10 cellular contexts compared by ENCODE assay signal in genomic region chr2:121888189-121888557, GRCh38.
A peak's percentile ranks its signal among the peaks of the same experiment; 100 is the strongest.
DNase-seq lines count a peak whose midpoint lies in the region; TF ChIP-seq lines count a peak whose summit lies in the region.
"Had no signal": no experiment of that assay in that cellular context is flagged by ENCODE, and none has a peak within 500 bp of the region (broad histone marks: within the 10 kb centered on the region; RNA-seq: fewer than 3 reads in every experiment).

No MANE protein-coding gene starts in this region.

- no peak overlapping the region for H3K14ac ChIP-seq in H9 (ENCODE audit: insufficient read depth, low read length)

- H4K8ac ChIP-seq in H9 (replicated peaks; ENCODE audit: insufficient read length, low read depth, low read length): no peak overlapping the region

- TF ChIP-seq CTCF in H9 (conservative IDR thresholded peaks at IDR 0.05) (peak; percentile 72), prostate gland (IDR thresholded peaks at IDR 0.05) (no peak)

- H3K27ac ChIP-seq in H9 (ENCODE audit: insufficient read length, low read depth, low read length) (no peak overlapping the region), prostate gland (no peak overlapping the region)
- H3K27ac ChIP-seq: BLaER1 treated with 17β-estradiol and CSF1 and Interleukin-3, amounts not matched to agents 10 nM and 100 nM had no signal

- H3K79me2 ChIP-seq in H9 (ENCODE audit: insufficient read depth, low read length): no peaks in the 10 kb centered on the region

- no peak overlapping the region for H3K27ac Mint-ChIP-seq in H9

- H3K9ac ChIP-seq in H9 (ENCODE audit: extremely low read depth, insufficient read length, low read length): no peak overlapping the region
- no peak overlapping the region for H3K9ac ChIP-seq in NT2/D1 (ENCODE audit: insufficient read length, low read depth)
- H3K9ac ChIP-seq: BLaER1 treated with 17β-estradiol and CSF1 and Interleukin-3, amounts not matched to agents 10 nM and 100 nM had no signal

- H2BK5ac ChIP-seq in H9 (ENCODE audit: insufficient read length, low read length): no peak overlapping the region

- H3T11ph ChIP-seq in H9 (ENCODE audit: low read length): no peak overlapping the region

- peaks cover 2 to 7% (median 5%) of the 10 kb centered on the region in 3 experiments; a peak in 5 of 7 replicates for H3K36me3 Mint-ChIP-seq in H9 (ENCODE audit: insufficient read depth in 1 of 3, low read depth in 3 of 3)

- H3K4me1 Mint-ChIP-seq in H9: peaks cover 10 to 16% of the 10 kb centered on the region in 2 experiments

- peaks cover 30% of the 10 kb centered on the region for H3K27me3 Mint-ChIP-seq in H9 (ENCODE audit: low read depth)

- H3K4me2 ChIP-seq in H9 (ENCODE audit: insufficient read depth, insufficient read length, low read length): no peak overlapping the region
- H3K4me2 ChIP-seq: BLaER1 treated with 17β-estradiol and CSF1 and Interleukin-3, amounts not matched to agents 10 nM and 100 nM had no signal

- H3K79me1 ChIP-seq in H9 (ENCODE audit: insufficient read depth, low read depth, low read length, poor library complexity, severe bottlenecking): no peaks in the 10 kb centered on the region

- no peaks in the 10 kb centered on the region for H4K20me1 ChIP-seq in H9 (ENCODE audit: control insufficient read depth, insufficient read depth, insufficient read length)
- H4K20me1 ChIP-seq: BLaER1 treated with 17β-estradiol and CSF1 and Interleukin-3, amounts not matched to agents 10 nM and 100 nM had no signal

- H2AFZ ChIP-seq in H9 (ENCODE audit: low read length): no peak overlapping the region

- H4K5ac ChIP-seq in H9 (ENCODE audit: insufficient read length, low read depth, low read length): no peak overlapping the region

- H3K9me3 Mint-ChIP-seq in H9: peaks cover 6 to 9% of the 10 kb centered on the region in 2 experiments

- no peak overlapping the region for H3K18ac ChIP-seq in H9 (ENCODE audit: insufficient read length, low read depth, low read length)

- no peak overlapping the region for H2BK20ac ChIP-seq in H9 (ENCODE audit: low read depth, low read length, poor library complexity, severe bottlenecking)

- DNase-seq in NCI-H82 (lab: John Stamatoyannopoulos, UW) (peak; percentile 63), NCI-H82 treated with DMSO at 0.1 percent for 48 hours (lab: John Stamatoyannopoulos, UW; ENCODE audit: unreplicated experiment) (no peak), H9 (peak; percentile 77), NT2/D1 (ENCODE audit: low read depth, low spot score) (peak; percentile 28), iPS-NIHi7 (ENCODE audit: extremely low spot score) (peak; percentile 76), GM19240 (ENCODE audit: insufficient read length, low spot score) (no peak), NOMO-1 treated with DMSO at 0.1 percent for 48 hours (lab: John Stamatoyannopoulos, UW; ENCODE audit: unreplicated experiment) (no peak), prostate gland (ENCODE audit: low spot score) (no peak)

- H3K9me3 ChIP-seq in H9 (ENCODE audit: control insufficient read depth, low read depth, low read length): no peaks in the 10 kb centered on the region
- H3K9me3 ChIP-seq in NT2/D1 (ENCODE audit: insufficient read depth, low read length): peaks cover 5% of the 10 kb centered on the region; the same call in 1 of the 2 replicates
- no peaks in the 10 kb centered on the region for H3K9me3 ChIP-seq in prostate gland

- H3K27me3 ChIP-seq in H9 (ENCODE audit: insufficient read depth, low read length) (no peaks in the 10 kb centered on the region), NT2/D1 (ENCODE audit: insufficient read depth, insufficient read length) (no peaks in the 10 kb centered on the region), prostate gland (replicated peaks; ENCODE audit: insufficient read depth) (no peaks in the 10 kb centered on the region)
- H3K27me3 ChIP-seq: BLaER1 treated with 17β-estradiol and CSF1 and Interleukin-3, amounts not matched to agents 10 nM and 100 nM had no signal

- H3K36me3 ChIP-seq in NT2/D1 (ENCODE audit: insufficient read depth, insufficient read length, low read length) (no peaks in the 10 kb centered on the region), prostate gland (no peaks in the 10 kb centered on the region)
- H3K36me3 ChIP-seq: BLaER1 treated with 17β-estradiol and CSF1 and Interleukin-3, amounts not matched to agents 10 nM and 100 nM had no signal

- H2AK5ac ChIP-seq in H9 (ENCODE audit: insufficient read length, low read length): no peak overlapping the region

- intact Hi-C loops in prostate gland (cut with DNase I): no loop called here

- no peak overlapping the region for H3K23ac ChIP-seq in H9 (ENCODE audit: insufficient read length, low read depth, low read length)

- no peak overlapping the region for H4K91ac ChIP-seq in H9 (ENCODE audit: insufficient read length, low read depth, low read length)

- no peak overlapping the region for H2BK120ac ChIP-seq in H9 (ENCODE audit: low read depth, low read length, poor library complexity, severe bottlenecking)

- TF ChIP-seq POLR2A in prostate gland (IDR thresholded peaks at IDR 0.05): no peak

- no peaks in the 10 kb centered on the region for H3K23me2 ChIP-seq in H9 (ENCODE audit: insufficient read length, low read depth, low read length, poor library complexity, severe bottlenecking)

- no peak overlapping the region for H3K4me3 ChIP-seq in NT2/D1 (ENCODE audit: insufficient read length, low read depth)
- H3K4me3 ChIP-seq in prostate gland: no peak overlapping the region
- H3K4me3 ChIP-seq: BLaER1 treated with 17β-estradiol and CSF1 and Interleukin-3, amounts not matched to agents 10 nM and 100 nM; lung had no signal

- H3K4ac ChIP-seq in H9 (ENCODE audit: low read depth, low read length): no peak overlapping the region

- no CpG with 5 or more reads among the region's 5 CpGs for whole genome bisulfite sequencing in H9 (ENCODE audit: extremely low coverage, insufficient read length, low lambda C conversion rate)
- WGBS in prostate gland: 51% methylated on average over 5 of the region's 5 CpGs

- H3K4me1 ChIP-seq in H9 (ENCODE audit: insufficient read depth, low read length) (peaks cover 3% of the 10 kb centered on the region; the same call in 1 of the 2 replicates), NT2/D1 (ENCODE audit: insufficient read depth, insufficient read length) (peaks cover 9% of the 10 kb centered on the region), prostate gland (replicated peaks) (no peaks in the 10 kb centered on the region)

- H2BK12ac ChIP-seq in H9 (ENCODE audit: insufficient read length, low read depth, low read length): no peak overlapping the region

- no peak overlapping the region for H2BK15ac ChIP-seq in H9 (ENCODE audit: low read depth, low read length)

- no peak overlapping the region for H3K4me3 Mint-ChIP-seq in H9

- no peak overlapping the region for H3K56ac ChIP-seq in H9 (ENCODE audit: insufficient read length, low read depth, low read length)

Comparison
In these comparisons a context has a peak if more than half of its experiments do, and no peak if none do; other contexts are left out.
1. DNase-seq: peak in NCI-H82 (single experiment), H9 (single experiment), NT2/D1 (single experiment) and iPS-NIHi7 (single experiment); none in NCI-H82 treated with DMSO at 0.1 percent for 48 hours (single experiment), GM19240 (single experiment), NOMO-1 treated with DMSO at 0.1 percent for 48 hours (single experiment) and prostate gland (single experiment).